Comparison of ENCODE assay signal across 11 cellular contexts in the genomic region with DNA sequence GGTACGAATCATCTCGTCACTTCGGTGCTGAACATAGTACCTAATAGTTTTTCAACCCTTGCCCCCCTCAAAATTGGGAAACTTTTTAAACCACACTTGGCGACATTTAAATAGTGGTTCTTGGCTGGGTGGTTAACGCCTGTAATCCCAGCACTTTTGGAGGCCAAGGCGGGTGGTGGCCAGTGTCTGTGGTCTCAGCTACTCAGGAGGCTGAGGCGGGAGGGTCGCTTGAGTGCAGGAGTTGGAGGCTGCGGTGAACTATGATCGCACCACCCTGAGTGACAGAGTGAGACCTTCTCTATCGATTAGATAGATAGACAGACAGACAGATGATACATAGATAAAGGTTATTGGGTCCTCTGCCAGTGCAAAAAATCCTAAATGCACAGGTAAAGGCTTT. TPM values are rescaled to one million over a fixed set of nuclear protein-coding genes. Genes with fewer than 3 reads are reported as not detected.
A peak's percentile ranks its signal among the peaks of the same experiment; 100 is the strongest.
DNase-seq lines count a peak whose midpoint lies in the region; ATAC-seq and TF ChIP-seq lines count a peak whose summit lies in the region.
"Had no signal": no experiment of that assay in that cellular context is flagged by ENCODE, and none has a peak within 500 bp of the region (broad histone marks: within the 10 kb centered on the region; RNA-seq: fewer than 3 reads in every experiment).

No MANE protein-coding gene starts in this region.

- H3K79me2 ChIP-seq in hepatocyte = no peaks in the 10 kb centered on the region

- H3K27me3 ChIP-seq in adipocyte (replicated peaks; ENCODE audit: control insufficient read depth, insufficient read depth, low read length) = no peaks in the 10 kb centered on the region
- H3K27me3 ChIP-seq in hepatocyte = no peaks in the 10 kb centered on the region
- no peaks in the 10 kb centered on the region for H3K27me3 ChIP-seq in psoas muscle (ENCODE audit: insufficient read depth in 3 of 3, low read length in 2 of 3)

- peak overlapping the region; percentile 89 for H3K4me2 ChIP-seq in hepatocyte

- TF ChIP-seq CTCF in AG10803 (conservative IDR thresholded peaks at IDR 0.05; ENCODE audit: low read length) (no peak), hepatocyte (IDR thresholded peaks at IDR 0.05; ENCODE audit: poor library complexity) (no peak), psoas muscle (IDR thresholded peaks at IDR 0.05) (no peak)

- H3K36me3 ChIP-seq in adipocyte (ENCODE audit: control insufficient read depth, insufficient read depth, low read length, severe bottlenecking) (no peaks in the 10 kb centered on the region), hepatocyte (replicated peaks; ENCODE audit: insufficient read depth, low read depth) (no peaks in the 10 kb centered on the region), psoas muscle (ENCODE audit: insufficient read depth in 1 of 2, low read depth in 1 of 2) (no peaks in the 10 kb centered on the region)

- intact Hi-C loops in psoas muscle (cut with DNase I) = loop anchor here (5.0 to 10.0 kb wide), 3 partner anchors 54 to 244 kb away; no protein-coding TSS in a partner anchor

- DNase-seq in AG10803 (ENCODE audit: low read depth) (no peak), adipocyte (ENCODE audit: low read depth) (no peak), hepatocyte (ENCODE audit: low spot score) (no peak), psoas muscle (no peak), midbrain (lab: John Stamatoyannopoulos, UW) (no peak), NCI-H2196 (lab: John Stamatoyannopoulos, UW; ENCODE audit: unreplicated experiment) (no peak)
- DNase-seq in stimulated activated naive CD4-positive, alpha-beta T cell treated with Interleukin-2 at 50 U/mL for 16 hours (lab: John Stamatoyannopoulos, UW) = no peak
- DNase-seq: activated CD4-positive, alpha-beta T cell treated with anti-CD3 and anti-CD28 coated beads for 48 hours; CD4-positive, alpha-beta memory T cell; NCI-H1105 had no signal

- no peaks in the 10 kb centered on the region for H3K9me2 ChIP-seq in hepatocyte (replicated peaks; ENCODE audit: insufficient read depth)

- H3K27ac ChIP-seq in hepatocyte (peak overlapping the region; percentile 76), psoas muscle (peak overlapping the region; percentile 90)

- no peaks in the 10 kb centered on the region for H4K20me1 ChIP-seq in hepatocyte (ENCODE audit: insufficient read depth, poor library complexity, severe bottlenecking)

- H3K9me3 ChIP-seq in adipocyte (ENCODE audit: control insufficient read depth, low read length) = no peaks in the 10 kb centered on the region
- no peaks in the 10 kb centered on the region for H3K9me3 ChIP-seq in hepatocyte (ENCODE audit: low read depth)
- no peaks in the 10 kb centered on the region for H3K9me3 ChIP-seq in psoas muscle

- peak overlapping the region; percentile 95 for H2AFZ ChIP-seq in hepatocyte

- WGBS in hepatocyte (ENCODE audit: low lambda C conversion rate, missing lambda C conversion rate) = 97% methylated on average over 11 of the region's 11 CpGs
- 70 to 77% (median 73%) methylated on average over 11 of the region's 11 CpGs for WGBS in psoas muscle, 3 donors

- H3K4me3 ChIP-seq in AG10803 (ENCODE audit: low read length) = peak overlapping the region; percentile 76
- peak overlapping the region; percentile 86 for H3K4me3 ChIP-seq in adipocyte (ENCODE audit: low read length)
- H3K4me3 ChIP-seq in hepatocyte = peak overlapping the region; percentile 44
- peak overlapping the region; percentile 76 for H3K4me3 ChIP-seq in psoas muscle

- H3K9ac ChIP-seq in adipocyte (ENCODE audit: low read length) = peak overlapping the region; percentile 84

- no peak for ATAC-seq in psoas muscle
- ATAC-seq in GM18867 (IDR thresholded peaks at IDR 0.05; ENCODE audit: unreplicated experiment) = no peak

- H3K4me1 ChIP-seq in adipocyte (ENCODE audit: control insufficient read depth, insufficient read depth, low read length) = peaks cover 13% of the 10 kb centered on the region
- H3K4me1 ChIP-seq in hepatocyte (ENCODE audit: insufficient read depth) = peaks cover 3% of the 10 kb centered on the region
- peaks cover 4% of the 10 kb centered on the region for H3K4me1 ChIP-seq in psoas muscle

RNA-seq across cellular contexts. Expression of a gene that starts 55.5 kb away (rescaled TPM):
- 23.8 and 24.0 TPM in 2 replicates for total RNA-seq in hepatocyte
- polyA plus RNA-seq in hepatocyte = 8.7 and 14.5 TPM in 2 replicates
- 10 to 100 TPM in 3 of 4 donors, 1 to 10 TPM in 1; 5.5 to 42.1 (median 12.1) TPM for total RNA-seq in psoas muscle
- 1 to 10 TPM; 1.9 to 4.6 (median 2.8) TPM for polyA plus RNA-seq in psoas muscle
- polyA plus RNA-seq: CD4-positive, alpha-beta memory T cell had no signal
